8 cellular contexts compared by ENCODE assay signal in genomic region chr1:19251305-19252196, GRCh38. TPM values are rescaled to one million over a fixed set of nuclear protein-coding genes. Genes with fewer than 3 reads are reported as not detected.
A peak's percentile ranks its signal among the peaks of the same experiment; 100 is the strongest.
DNase-seq lines count a peak whose midpoint lies in the region; ATAC-seq and TF ChIP-seq lines count a peak whose summit lies in the region.

TSS of gene EMC1 (minus strand) at chr1:19251524. CDS start at chr1:19251509, 15 bp downstream.
TSS of gene MRTO4 (plus strand) at chr1:19251805. CDS start at chr1:19251836, 31 bp downstream.

- H3K27ac Mint-ChIP-seq in nephron = peak within 1 kb of the TSS; percentile 97 to 99 (median 98)

- H3K27me3 ChIP-seq in RWPE2 (ENCODE audit: insufficient read depth, poor library complexity, severe bottlenecking) = no peaks in the 10 kb centered on the region

- peaks cover 11% of the 10 kb centered on the region for H3K4me1 ChIP-seq in RWPE2 (ENCODE audit: insufficient read depth, poor library complexity, severe bottlenecking)

- H3K36me3 ChIP-seq in RWPE2 (ENCODE audit: low read depth) = peaks cover 30% of the 10 kb centered on the region

- peaks cover 24% of the 10 kb centered on the region for H3K4me1 Mint-ChIP-seq in nephron

- H3K9me3 Mint-ChIP-seq in nephron = no peaks in the 10 kb centered on the region

- peak within 1 kb of the TSS; percentile 73 for H3K27ac ChIP-seq in RWPE2 (ENCODE audit: poor library complexity, severe bottlenecking)

- no peaks in the 10 kb centered on the region for H3K36me3 Mint-ChIP-seq in nephron (ENCODE audit: low read depth)

- H3K27me3 Mint-ChIP-seq in nephron (ENCODE audit: low read depth) = no peaks in the 10 kb centered on the region

- ATAC-seq in GM21717 (IDR thresholded peaks at IDR 0.05; ENCODE audit: unreplicated experiment) = peak; percentile 62
- peak; percentile 88 for ATAC-seq in RWPE2 (ENCODE audit: low read depth)
- peak; percentile 94 for ATAC-seq in stimulated activated naive CD8-positive, alpha-beta T cell treated with anti-CD3 and anti-CD28 coated beads, Interleukin-15, Interleukin-2, amounts not matched to agents 100 U/mL and 50 U/mL, for 24 hours

- H3K4me3 Mint-ChIP-seq in nephron = peak within 1 kb of the TSS; percentile 95 to 100 (median 97)

- DNase-seq in DMS79 treated with DMSO at 0.1 percent for 48 hours (lab: John Stamatoyannopoulos, UW) = peak; percentile 75
- peak; percentile 96 for DNase-seq in KG1 (lab: John Stamatoyannopoulos, UW)
- peak; percentile 86 for DNase-seq in RWPE2 (ENCODE audit: low spot score)
- DNase-seq in activated effector memory CD4-positive, alpha-beta T cell treated with Interleukin-2 at 50 U/mL for 16 hours = peak; percentile 88
- peak; percentile 72 for DNase-seq in fibroblast of the aortic adventitia (ENCODE audit: low read depth)
- DNase-seq in stimulated activated naive CD8-positive, alpha-beta T cell treated with anti-CD3 and anti-CD28 coated beads, Interleukin-15, Interleukin-2, amounts not matched to agents 100 U/mL and 50 U/mL, for 24 hours = peak; percentile 96

- TF ChIP-seq CTCF in RWPE2 (IDR thresholded peaks at IDR 0.05; ENCODE audit: poor library complexity, severe bottlenecking) (no peak), fibroblast of the aortic adventitia (IDR thresholded peaks at IDR 0.05; ENCODE audit: insufficient read depth, low read length) (no peak), nephron (IDR thresholded peaks at IDR 0.05; ENCODE audit: unreplicated experiment in 3 of 3) (no peak)

- H3K4me3 ChIP-seq in RWPE2 (ENCODE audit: severe bottlenecking) = peak within 1 kb of the TSS; percentile 67
- H3K4me3 ChIP-seq in fibroblast of the aortic adventitia (ENCODE audit: low read depth, low read length) = peak within 1 kb of the TSS; percentile 99

- H3K9me3 ChIP-seq in RWPE2 (ENCODE audit: severe bottlenecking) = no peaks in the 10 kb centered on the region

RNA-seq across cellular contexts. Expression of gene EMC1, which starts in this region (rescaled TPM):
- total RNA-seq in fibroblast of the aortic adventitia (ENCODE audit: low replicate concordance) = 46.2 and 48.0 TPM in 2 replicates

RNA-seq across cellular contexts. Expression of gene MRTO4, which starts in this region (rescaled TPM):
- 9.0 and 22.7 TPM in 2 replicates for total RNA-seq in fibroblast of the aortic adventitia (ENCODE audit: low replicate concordance)

Comparison
In these comparisons a context has a peak if more than half of its experiments do, and no peak if none do; other contexts are left out.
1. Peak in every context shown above with its lines: DNase-seq, ATAC-seq, H3K4me3 ChIP-seq and H3K27ac ChIP-seq.